10 cellular contexts compared by ENCODE assay signal in the genomic region with DNA sequence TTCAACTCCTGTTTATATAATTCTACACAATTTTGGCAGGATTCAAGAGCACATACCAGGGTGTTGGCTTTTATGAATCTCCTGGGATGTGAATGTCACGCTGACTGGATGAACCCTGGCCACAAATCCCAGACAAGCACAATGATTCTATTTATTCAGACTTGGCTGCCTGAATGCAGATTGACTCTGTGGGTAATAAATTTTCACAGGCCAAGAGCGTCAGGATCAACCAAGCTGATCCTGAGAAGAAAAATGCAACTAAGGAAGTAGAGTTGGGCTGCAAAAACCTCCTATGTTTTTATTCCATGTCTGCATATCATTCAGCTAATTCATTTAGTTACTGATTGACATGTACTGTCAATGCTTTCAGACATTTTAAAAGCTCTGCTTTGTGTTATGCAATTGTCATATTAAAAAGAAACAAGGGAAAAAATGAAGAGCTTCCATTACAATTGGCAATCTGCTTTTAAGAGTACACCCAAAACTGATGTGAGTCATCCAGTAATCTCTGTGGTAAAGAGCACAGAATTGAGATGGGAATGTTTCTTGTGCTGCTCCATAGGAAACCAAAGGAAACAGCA.
A peak's percentile ranks its signal among the peaks of the same experiment; 100 is the strongest.
DNase-seq lines count a peak whose midpoint lies in the region; ATAC-seq and TF ChIP-seq lines count a peak whose summit lies in the region.
"Had no signal": no experiment of that assay in that cellular context is flagged by ENCODE, and none has a peak within 500 bp of the region (broad histone marks: within the 10 kb centered on the region; RNA-seq: fewer than 3 reads in every experiment).

No MANE protein-coding gene starts in this region.

- intact Hi-C loops in uterus (cut with DNase I; ENCODE audit: low total_unique reads), result no loop called here

- peak overlapping the region; percentile 7 for H3K4me2 ChIP-seq in hepatocyte
- H3K4me2 ChIP-seq: BLaER1 had no signal

- H3K27ac ChIP-seq in hepatocyte (peak overlapping the region; percentile 33), uterus (no peak overlapping the region)
- H3K27ac ChIP-seq: BLaER1 had no signal

- H2AFZ ChIP-seq in hepatocyte, result no peak overlapping the region

- H3K9me3 ChIP-seq in hepatocyte (ENCODE audit: low read depth) (peaks cover 3% of the 10 kb centered on the region), uterus (no peaks in the 10 kb centered on the region)

- in situ Hi-C loops in astrocyte of the spinal cord (cut with HindIII; ENCODE audit: low sequenced_read_pairs), result no loop called here

- H4K20me1 ChIP-seq in hepatocyte (ENCODE audit: insufficient read depth, poor library complexity, severe bottlenecking), result no peaks in the 10 kb centered on the region
- H4K20me1 ChIP-seq: BLaER1 had no signal

- no peaks in the 10 kb centered on the region for H3K79me2 ChIP-seq in hepatocyte

- H3K4me3 ChIP-seq in astrocyte of the spinal cord (ENCODE audit: low read depth, low read length) (no peak overlapping the region), hepatocyte (no peak overlapping the region), uterus (no peak overlapping the region)
- H3K4me3 ChIP-seq: BLaER1, skin epidermis had no signal

- H3K27me3 ChIP-seq in hepatocyte (no peaks in the 10 kb centered on the region), uterus (no peaks in the 10 kb centered on the region)
- H3K27me3 ChIP-seq: BLaER1 had no signal

- H3K36me3 ChIP-seq in hepatocyte (replicated peaks; ENCODE audit: insufficient read depth, low read depth) (no peaks in the 10 kb centered on the region), uterus (no peaks in the 10 kb centered on the region)

- DNase-seq in NCI-H2227 treated with DMSO at 0.1 percent for 48 hours (lab: John Stamatoyannopoulos, UW), result peak; percentile 9
- DNase-seq in NCI-H2227 (lab: John Stamatoyannopoulos, UW; ENCODE audit: unreplicated experiment), result no peak
- peak; percentile 97 for DNase-seq in astrocyte of the spinal cord (ENCODE audit: low read depth, low spot score)
- DNase-seq in hepatocyte (ENCODE audit: low spot score), result peak; percentile 62
- peak; percentile 51 to 54 for DNase-seq in uterus

- TF ChIP-seq CTCF in astrocyte of the spinal cord (IDR thresholded peaks at IDR 0.05; ENCODE audit: low read depth, low read length), result no peak
- TF ChIP-seq CTCF in hepatocyte (IDR thresholded peaks at IDR 0.05; ENCODE audit: poor library complexity), result no peak
- TF ChIP-seq CTCF in uterus (IDR thresholded peaks at IDR 0.05), result no peak

- TF ChIP-seq POLR2A in uterus (IDR thresholded peaks at IDR 0.05), result no peak

- ATAC-seq in HG02840 (IDR thresholded peaks at IDR 0.05; ENCODE audit: low FRiP score, unreplicated experiment) (no peak), GM18517 (IDR thresholded peaks at IDR 0.05; ENCODE audit: unreplicated experiment) (no peak), HG03025 (IDR thresholded peaks at IDR 0.05; ENCODE audit: low FRiP score, unreplicated experiment) (no peak)

- whole genome bisulfite sequencing in hepatocyte (ENCODE audit: low lambda C conversion rate, missing lambda C conversion rate), result 25% methylated on average over 2 of the region's 2 CpGs

- no peaks in the 10 kb centered on the region for H3K9me2 ChIP-seq in hepatocyte (replicated peaks; ENCODE audit: insufficient read depth)

- H3K4me1 ChIP-seq in hepatocyte (ENCODE audit: insufficient read depth) (peaks cover 14% of the 10 kb centered on the region), uterus (peaks cover 12 to 13% of the 10 kb centered on the region in 2 donors)
